26 cellular contexts compared by ENCODE assay signal in genomic region chr2:40177366-40177765, GRCh38.
"Had no signal": no experiment of that assay in that cellular context is flagged by ENCODE, and none has a peak within 500 bp of the region (broad histone marks: within the 10 kb centered on the region; RNA-seq: fewer than 3 reads in every experiment).

No MANE protein-coding gene starts in this region.

- DNase-seq: effector memory CD8-positive, alpha-beta T cell; heart left ventricle; hippocampal formation; left colon; left ventricle myocardium superior; mesenchymal stem cell; midbrain; nucleus accumbens; ovary; sigmoid colon; stimulated activated CD4-positive, alpha-beta T cell treated with anti-CD3 and anti-CD28 coated beads, Interleukin-2, amount 100 ng/mL, for 24 hours; stimulated activated CD4-positive, alpha-beta T cell treated with anti-CD3 and anti-CD28 coated beads, Interleukin-4, amount 100 ng/mL, for 4 hours; stimulated activated naive B cell treated with anti-CD40 and anti-IgM and Interleukin-4, amounts not matched to agents 10 μg/mL and 1 μg/mL and 100 μg/mL, for 72 hours; stimulated activated naive CD8-positive, alpha-beta T cell treated with anti-CD3 and anti-CD28 coated beads, Interleukin-15, amount 100 ng/mL, for 72 hours; testis; upper lobe of right lung had no signal

- H3K4me1 ChIP-seq: neural progenitor cell, sigmoid colon, testis, tibial nerve, upper lobe of right lung had no signal

- ATAC-seq: effector memory CD8-positive, alpha-beta T cell; left colon; natural killer cell treated with Interleukin-12 subunit alpha and Interleukin-12 subunit beta and Interleukin-15 and Interleukin-18, amount 100 ng/mL, for 72 hours; stimulated activated naive B cell treated with anti-CD40 and anti-IgM and Interleukin-4, amounts not matched to agents 10 μg/mL and 1 μg/mL and 100 μg/mL, for 72 hours; stimulated activated naive CD8-positive, alpha-beta T cell treated with anti-CD3 and anti-CD28 coated beads, Interleukin-15, amount 100 ng/mL, for 72 hours; upper lobe of right lung had no signal

- H3K4me3 ChIP-seq: esophagus muscularis mucosa, heart left ventricle, lung, neural progenitor cell, ovary, right atrium auricular region, sigmoid colon, skin epidermis, testis, tibial nerve, upper lobe of right lung had no signal

- H3K27me3 ChIP-seq: esophagus muscularis mucosa, heart left ventricle, neural progenitor cell, ovary, right atrium auricular region, sigmoid colon, testis, tibial nerve, upper lobe of right lung had no signal

- H3K9me3 Mint-ChIP-seq: dendritic cell treated with granulocyte-macrophage colony-stimulating factor and Interleukin-4, amounts not matched to agents 40 ng/mL and 50 ng/mL, for 4 days; neural progenitor cell; stimulated activated naive B cell treated with anti-CD40 and anti-IgM and Interleukin-4, amounts not matched to agents 10 μg/mL and 1 μg/mL and 100 μg/mL, for 72 hours; stimulated activated naive CD8-positive, alpha-beta T cell treated with anti-CD3 and anti-CD28 coated beads, Interleukin-15, amount 100 ng/mL, for 72 hours had no signal

- H2AFZ ChIP-seq: neural progenitor cell had no signal

- H3K9ac ChIP-seq: neural progenitor cell had no signal

- FAIRE-seq: frontal cortex had no signal

- H3K27ac Mint-ChIP-seq: dendritic cell treated with granulocyte-macrophage colony-stimulating factor and Interleukin-4, amounts not matched to agents 40 ng/mL and 50 ng/mL, for 4 days; effector memory CD8-positive, alpha-beta T cell; natural killer cell treated with Interleukin-12 subunit alpha and Interleukin-12 subunit beta and Interleukin-15 and Interleukin-18, amount 100 ng/mL, for 72 hours; neural progenitor cell; stimulated activated naive B cell treated with anti-CD40 and anti-IgM and Interleukin-4, amounts not matched to agents 10 μg/mL and 1 μg/mL and 100 μg/mL, for 72 hours; stimulated activated naive CD8-positive, alpha-beta T cell treated with anti-CD3 and anti-CD28 coated beads, Interleukin-15, amount 100 ng/mL, for 72 hours had no signal

- H3K4me2 ChIP-seq: neural progenitor cell had no signal

- H3K4me1 Mint-ChIP-seq: stimulated activated naive CD8-positive, alpha-beta T cell treated with anti-CD3 and anti-CD28 coated beads, Interleukin-15, amount 100 ng/mL, for 72 hours had no signal

- H3K27me3 Mint-ChIP-seq: dendritic cell treated with granulocyte-macrophage colony-stimulating factor and Interleukin-4, amounts not matched to agents 40 ng/mL and 50 ng/mL, for 4 days; effector memory CD8-positive, alpha-beta T cell; natural killer cell treated with Interleukin-12 subunit alpha and Interleukin-12 subunit beta and Interleukin-15 and Interleukin-18, amount 100 ng/mL, for 72 hours; stimulated activated naive B cell treated with anti-CD40 and anti-IgM and Interleukin-4, amounts not matched to agents 10 μg/mL and 1 μg/mL and 100 μg/mL, for 72 hours; stimulated activated naive CD8-positive, alpha-beta T cell treated with anti-CD3 and anti-CD28 coated beads, Interleukin-15, amount 100 ng/mL, for 72 hours had no signal

- H3K36me3 Mint-ChIP-seq: natural killer cell treated with Interleukin-12 subunit alpha and Interleukin-12 subunit beta and Interleukin-15 and Interleukin-18, amount 100 ng/mL, for 72 hours; neural progenitor cell; stimulated activated naive B cell treated with anti-CD40 and anti-IgM and Interleukin-4, amounts not matched to agents 10 μg/mL and 1 μg/mL and 100 μg/mL, for 72 hours had no signal

- H3K27ac ChIP-seq: epithelial cell of prostate, esophagus muscularis mucosa, heart left ventricle, neural progenitor cell, ovary, right atrium auricular region, sigmoid colon, skin epidermis, testis, tibial nerve, upper lobe of right lung had no signal

- H3K9me3 ChIP-seq: esophagus muscularis mucosa, heart left ventricle, ovary, right atrium auricular region, sigmoid colon, testis, tibial nerve, upper lobe of right lung had no signal

- H3K36me3 ChIP-seq: neural progenitor cell, ovary, tibial nerve, upper lobe of right lung had no signal

- H3K4me3 Mint-ChIP-seq: dendritic cell treated with granulocyte-macrophage colony-stimulating factor and Interleukin-4, amounts not matched to agents 40 ng/mL and 50 ng/mL, for 4 days; effector memory CD8-positive, alpha-beta T cell; natural killer cell treated with Interleukin-12 subunit alpha and Interleukin-12 subunit beta and Interleukin-15 and Interleukin-18, amount 100 ng/mL, for 72 hours; neural progenitor cell; stimulated activated naive B cell treated with anti-CD40 and anti-IgM and Interleukin-4, amounts not matched to agents 10 μg/mL and 1 μg/mL and 100 μg/mL, for 72 hours; stimulated activated naive CD8-positive, alpha-beta T cell treated with anti-CD3 and anti-CD28 coated beads, Interleukin-15, amount 100 ng/mL, for 72 hours had no signal
